In genomic region chr5:73796164-73797141, GRCh38 we compare ENCODE assay signal across 8 cellular contexts.
DNase-seq lines count a peak whose midpoint lies in the region; ATAC-seq and TF ChIP-seq lines count a peak whose summit lies in the region.

No MANE protein-coding gene starts in this region.

- H3K9ac ChIP-seq in OCI-LY3 (ENCODE audit: low read length) (no peak overlapping the region), skeletal muscle satellite cell (ENCODE audit: low read depth, low read length) (peak overlapping the region; percentile 68)

- H3K9me3 ChIP-seq in OCI-LY3 (ENCODE audit: insufficient read depth, low read length) (no peaks in the 10 kb centered on the region), skeletal muscle satellite cell (replicated peaks; ENCODE audit: low read length) (no peaks in the 10 kb centered on the region)

- DNase-seq in G401 (ENCODE audit: low spot score) (peak; percentile 17), fibroblast of the conjunctiva (ENCODE audit: low read depth) (peak; percentile 71), germinal center (ENCODE audit: low spot score) (no peak), NK-92 (lab: John Stamatoyannopoulos, UW; ENCODE audit: unreplicated experiment) (no peak)
- DNase-seq in stimulated activated CD4-positive, alpha-beta T cell treated with anti-CD3 and anti-CD28 coated beads, Interleukin-2, amount 100 ng/mL, for 48 hours = no peak

- H3K27me3 ChIP-seq in OCI-LY3 (ENCODE audit: low read depth, low read length) = no peaks in the 10 kb centered on the region
- no peaks in the 10 kb centered on the region for H3K27me3 ChIP-seq in skeletal muscle satellite cell (ENCODE audit: control insufficient read depth, insufficient read depth, low read length)

- ATAC-seq in GM21825 (IDR thresholded peaks at IDR 0.05; ENCODE audit: unreplicated experiment) = peak; percentile 62

- in situ Hi-C loops in G401 (cut with HindIII; ENCODE audit: low sequenced_read_pairs) = no loop called here

- no peaks in the 10 kb centered on the region for H4K20me1 ChIP-seq in OCI-LY3 (ENCODE audit: insufficient read depth, low read length)

- peaks cover 15% of the 10 kb centered on the region for H3K4me1 ChIP-seq in OCI-LY3 (ENCODE audit: low read length)
- peaks cover 28% of the 10 kb centered on the region for H3K4me1 ChIP-seq in skeletal muscle satellite cell (ENCODE audit: control insufficient read depth, insufficient read depth, low read length)

- H3K4me2 ChIP-seq in OCI-LY3 (ENCODE audit: low read length) = peak overlapping the region; percentile 36
- H3K4me2 ChIP-seq in skeletal muscle satellite cell (ENCODE audit: low read length) = peak overlapping the region; percentile 58

- no peak for TF ChIP-seq CTCF in OCI-LY3 (IDR thresholded peaks at IDR 0.05; ENCODE audit: low read depth, low read length)

- no peaks in the 10 kb centered on the region for H3K79me2 ChIP-seq in OCI-LY3 (ENCODE audit: low read length)

- H3K4me3 ChIP-seq in OCI-LY3 (ENCODE audit: low read length) (no peak overlapping the region), skeletal muscle satellite cell (ENCODE audit: low read length) (peak overlapping the region; percentile 4)

- H3K27ac ChIP-seq in OCI-LY3 (ENCODE audit: low read length) = no peak overlapping the region

- H3K36me3 ChIP-seq in OCI-LY3 (replicated peaks; ENCODE audit: low read depth, low read length) (no peaks in the 10 kb centered on the region), skeletal muscle satellite cell (ENCODE audit: insufficient read depth, low read length) (peaks cover 47% of the 10 kb centered on the region)

- H2AFZ ChIP-seq in OCI-LY3 (ENCODE audit: low read depth, low read length) = peak overlapping the region; percentile 65; the same call in 1 of the 2 replicates

Comparison
In these comparisons a context has a peak if more than half of its experiments do, and no peak if none do; other contexts are left out.
1. DNase-seq: peak in G401 (single experiment) and fibroblast of the conjunctiva (single experiment); none in germinal center (single experiment), NK-92 (single experiment) and stimulated activated CD4-positive, alpha-beta T cell treated with anti-CD3 and anti-CD28 coated beads, Interleukin-2, amount 100 ng/mL, for 48 hours (0 of 2).